In the genomic region with DNA sequence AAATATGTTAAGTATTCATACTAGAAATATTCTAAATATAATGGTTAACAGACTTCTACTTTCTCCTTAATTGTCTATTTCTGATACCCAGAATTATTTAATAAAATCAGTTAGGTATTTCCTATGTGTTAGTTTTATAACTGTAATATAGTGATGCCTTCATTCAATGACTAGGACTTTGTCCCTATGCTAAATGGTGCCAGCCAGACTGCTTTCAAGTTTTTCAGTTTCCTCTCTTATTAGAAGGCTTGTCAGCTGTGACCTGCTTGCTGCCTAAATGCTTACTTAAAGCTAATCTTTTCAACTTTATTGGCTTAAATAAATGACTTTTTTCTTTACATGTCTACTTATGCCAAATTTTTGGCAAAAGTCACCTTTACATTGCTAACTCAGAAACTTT, we compare ENCODE assay signal across 24 cellular contexts.
"Had no signal": no experiment of that assay in that cellular context is flagged by ENCODE, and none has a peak within 500 bp of the region (broad histone marks: within the 10 kb centered on the region; RNA-seq: fewer than 3 reads in every experiment).

No MANE protein-coding gene starts in this region.

- H3K27ac ChIP-seq: epithelial cell of prostate, esophagus muscularis mucosa, gastroesophageal sphincter, pancreas, suprapubic skin, thyroid gland, upper lobe of right lung, vagina had no signal

- FAIRE-seq: keratinocyte had no signal

- H3K36me3 ChIP-seq: pancreas, suprapubic skin, thyroid gland, upper lobe of right lung, vagina had no signal

- ATAC-seq: effector memory CD8-positive, alpha-beta T cell; gastroesophageal sphincter; left ventricle myocardium superior; naive thymus-derived CD8-positive, alpha-beta T cell; right cardiac atrium; stimulated activated effector memory CD8-positive, alpha-beta T cell treated with anti-CD3 and anti-CD28 coated beads, Interleukin-12 subunit alpha, Interleukin-12 subunit beta, amount 100 ng/mL, for 72 hours; stimulated activated naive CD8-positive, alpha-beta T cell treated with anti-CD3 and anti-CD28 coated beads, Interleukin-15, Interleukin-2, amounts not matched to agents 100 U/mL and 50 U/mL, for 24 hours; upper lobe of right lung had no signal

- DNase-seq: effector memory CD8-positive, alpha-beta T cell; glutamatergic neuron; left ventricle myocardium superior; mesendoderm; naive thymus-derived CD8-positive, alpha-beta T cell; occipital lobe; pancreas; right cardiac atrium; stimulated activated CD4-positive, alpha-beta T cell treated with anti-CD3 and anti-CD28 coated beads, Interleukin-4, amount 100 ng/mL, for 1 hour; stimulated activated CD8-positive, alpha-beta memory T cell treated with anti-CD3 and anti-CD28 coated beads, Interleukin-4, amount 100 ng/mL, for 48 hours; stimulated activated naive CD8-positive, alpha-beta T cell treated with anti-CD3 and anti-CD28 coated beads, Interleukin-15, Interleukin-2, amounts not matched to agents 100 U/mL and 50 U/mL, for 24 hours; thyroid gland; upper lobe of right lung had no signal

- H3K9me3 ChIP-seq: esophagus muscularis mucosa, pancreas, suprapubic skin, thyroid gland, upper lobe of right lung, vagina had no signal

- H3K4me1 Mint-ChIP-seq: stimulated activated effector memory CD8-positive, alpha-beta T cell treated with anti-CD3 and anti-CD28 coated beads, Interleukin-12 subunit alpha, Interleukin-12 subunit beta, amount 100 ng/mL, for 72 hours had no signal

- H3K27me3 Mint-ChIP-seq: dendritic cell treated with granulocyte-macrophage colony-stimulating factor and Interleukin-4, amounts not matched to agents 40 ng/mL and 50 ng/mL, for 4 days; effector memory CD8-positive, alpha-beta T cell; naive thymus-derived CD8-positive, alpha-beta T cell; progenitor cell of endocrine pancreas had no signal

- H3K36me3 Mint-ChIP-seq: stimulated activated effector memory CD8-positive, alpha-beta T cell treated with anti-CD3 and anti-CD28 coated beads, Interleukin-12 subunit alpha, Interleukin-12 subunit beta, amount 100 ng/mL, for 72 hours had no signal

- H3K27ac Mint-ChIP-seq: dendritic cell treated with granulocyte-macrophage colony-stimulating factor and Interleukin-4, amounts not matched to agents 40 ng/mL and 50 ng/mL, for 4 days; effector memory CD8-positive, alpha-beta T cell; progenitor cell of endocrine pancreas; stimulated activated effector memory CD8-positive, alpha-beta T cell treated with anti-CD3 and anti-CD28 coated beads, Interleukin-12 subunit alpha, Interleukin-12 subunit beta, amount 100 ng/mL, for 72 hours had no signal

- H3K4me3 Mint-ChIP-seq: dendritic cell treated with granulocyte-macrophage colony-stimulating factor and Interleukin-4, amounts not matched to agents 40 ng/mL and 50 ng/mL, for 4 days; effector memory CD8-positive, alpha-beta T cell; naive thymus-derived CD8-positive, alpha-beta T cell; neural crest cell; stimulated activated effector memory CD8-positive, alpha-beta T cell treated with anti-CD3 and anti-CD28 coated beads, Interleukin-12 subunit alpha, Interleukin-12 subunit beta, amount 100 ng/mL, for 72 hours had no signal

- H3K4me3 ChIP-seq: esophagus muscularis mucosa, gastroesophageal sphincter, lung, pancreas, suprapubic skin, thyroid gland, upper lobe of right lung, vagina had no signal

- H3K4me1 ChIP-seq: esophagus muscularis mucosa, suprapubic skin, upper lobe of right lung had no signal

- H3K27me3 ChIP-seq: esophagus muscularis mucosa, gastroesophageal sphincter, pancreas, suprapubic skin, thyroid gland, upper lobe of right lung, vagina had no signal

- H3K9me3 Mint-ChIP-seq: effector memory CD8-positive, alpha-beta T cell; neural crest cell; stimulated activated effector memory CD8-positive, alpha-beta T cell treated with anti-CD3 and anti-CD28 coated beads, Interleukin-12 subunit alpha, Interleukin-12 subunit beta, amount 100 ng/mL, for 72 hours had no signal
